ENCODE assay signal across 8 cellular contexts in genomic region chr9:80605129-80605528, GRCh38.
DNase-seq lines count a peak whose midpoint lies in the region; ATAC-seq, FAIRE-seq and TF ChIP-seq lines count a peak whose summit lies in the region.

No MANE protein-coding gene starts in this region.

- H3K9me3 ChIP-seq in adrenal gland (replicated peaks in 1 of 3) = no peaks in the 10 kb centered on the region
- no peaks in the 10 kb centered on the region for H3K9me3 ChIP-seq in HepG2 (ENCODE audit: low read length)

- H2AFZ ChIP-seq in HepG2 (ENCODE audit: low read length) = no peak overlapping the region

- POLR2A ChIA-PET in HepG2 (lab: Yijun Ruan, JAX) = no interaction called here

- H3K4me1 ChIP-seq in adrenal gland (replicated peaks in 1 of 2) (no peaks in the 10 kb centered on the region), HepG2 (ENCODE audit: insufficient read depth, low read length) (peaks cover 10% of the 10 kb centered on the region; the same call in 1 of the 2 replicates)

- intact Hi-C loops in adrenal gland (cut with DNase I) = no loop called here
- intact Hi-C loops in HepG2 (cut with micrococcal nuclease; ENCODE audit: unreplicated experiment) = no loop called here

- H3K27me3 ChIP-seq in adrenal gland = no peaks in the 10 kb centered on the region
- H3K27me3 ChIP-seq in HepG2 (ENCODE audit: control insufficient read depth in 1 of 2, insufficient read depth in 2 of 2, low read length in 2 of 2) = no peaks in the 10 kb centered on the region

- no peaks in the 10 kb centered on the region for H3K36me3 ChIP-seq in adrenal gland (replicated peaks in 1 of 2)
- H3K36me3 ChIP-seq in HepG2 (replicated peaks in 1 of 2; ENCODE audit: control insufficient read depth in 1 of 2, insufficient read depth in 2 of 2, low read length in 2 of 2) = no peaks in the 10 kb centered on the region

- DNase-seq in AG10803 (ENCODE audit: low read depth) (peak; percentile 31), Kasumi-1 (lab: John Stamatoyannopoulos, UW) (peak; percentile 49 to 61), adrenal gland (peak in 1 of 7 donors; percentile 1), HepG2 (ENCODE audit: low spot score) (peak; percentile 16), NCI-H2107 (lab: John Stamatoyannopoulos, UW) (no peak), GDM1 (lab: John Stamatoyannopoulos, UW) (no peak)

- no peak overlapping the region for H3K4me2 ChIP-seq in HepG2 (ENCODE audit: low read depth, low read length)

- in situ Hi-C loops in HepG2 (cut with HindIII; ENCODE audit: extremely low pct_ligation_motif_present, low pct_unique_long_range_greater_than_20kb) = no loop called here

- 25 to 30% (median 29%) methylated on average over 2 of the region's 2 CpGs for WGBS in adrenal gland, 4 donors
- WGBS in HepG2 (ENCODE audit: low lambda C conversion rate) = 13% methylated on average over 2 of the region's 2 CpGs

- FAIRE-seq in HepG2 (lab: Jason Lieb, UNC) = peak; percentile 21

- H3K79me2 ChIP-seq in HepG2 (ENCODE audit: insufficient read depth, low read length) = no peaks in the 10 kb centered on the region

- H3K9ac ChIP-seq in HepG2 (ENCODE audit: insufficient read depth, low read depth, low read length) = no peak overlapping the region

- TF ChIP-seq CTCF in AG10803 (conservative IDR thresholded peaks at IDR 0.05; ENCODE audit: low read length) (peak; percentile 54), adrenal gland (IDR thresholded peaks at IDR 0.05) (peak; percentile 15 to 50 (median 34)), HepG2 (CRISPR knock-in tag; IDR thresholded peaks at IDR 0.05) (peak; percentile 49)

- TF ChIP-seq EP300 in HepG2 (IDR thresholded peaks at IDR 0.05; ENCODE audit: low read depth in 2 of 2, low read length in 2 of 2) (no peak), HepG2 (CRISPR knock-in tag; IDR thresholded peaks at IDR 0.05; ENCODE audit: borderline replicate concordance) (no peak)

- TF ChIP-seq POLR2A in adrenal gland (IDR thresholded peaks at IDR 0.05) (no peak), HepG2 (IDR thresholded peaks at IDR 0.05; ENCODE audit: insufficient read depth in 1 of 2, low read depth in 2 of 2, low read length in 2 of 2) (no peak)

- no peak overlapping the region for H3K4me3 ChIP-seq in AG10803 (ENCODE audit: low read length)
- H3K4me3 ChIP-seq in adrenal gland = no peak overlapping the region
- H3K4me3 ChIP-seq in HepG2 (replicated peaks in 1 of 3; ENCODE audit: insufficient read depth in 1 of 3, low read depth in 2 of 3, low read length in 3 of 3) = no peak overlapping the region

- CTCF ChIA-PET in HepG2 (lab: Yijun Ruan, JAX; ENCODE audit: low intra/inter-chr PET ratio, low total read pairs) = no interaction called here

- H3K27ac ChIP-seq in adrenal gland = no peak overlapping the region
- H3K27ac ChIP-seq in HepG2 (ENCODE audit: extremely low read length, insufficient read depth, low read length) = no peak overlapping the region

- peak; percentile 41; the same call in 1 of the 3 replicates for ATAC-seq in HepG2
- no peak for ATAC-seq in HG03039 (IDR thresholded peaks at IDR 0.05; ENCODE audit: unreplicated experiment)
- ATAC-seq in HG02571 (IDR thresholded peaks at IDR 0.05; ENCODE audit: unreplicated experiment) = no peak

- no peak for TF ChIP-seq RAD21 in HepG2 (CRISPR knock-in tag; IDR thresholded peaks at IDR 0.05)

- no TSS peak for BruUV-seq in HepG2 (replicated peaks; lab: Mats Ljungman, UMichigan)

- no peaks in the 10 kb centered on the region for H4K20me1 ChIP-seq in HepG2 (ENCODE audit: insufficient read depth, low read length)

TF ChIP-seq in HepG2, 621 proteins besides CTCF, POLR2A, EP300 and RAD21:
- TF ChIP-seq SMC3 (IDR thresholded peaks at IDR 0.05; ENCODE audit: low read length) = 0 out of 2 replicates have a peak, but pooled peaks have one; percentile 7
- peak; percentile 55 for TF ChIP-seq STAG1 (CRISPR knock-in tag; IDR thresholded peaks at IDR 0.05)
- no peak for TF ChIP-seq NCOA1 (CRISPR knock-in tag; IDR thresholded peaks at IDR 0.05)

Comparison
In these comparisons a context has a peak if more than half of its experiments do, and no peak if none do; other contexts are left out.
1. DNase-seq: peak in AG10803 (single experiment), Kasumi-1 (2 of 2) and HepG2 (single experiment); none in NCI-H2107 (single experiment) and GDM1 (single experiment).
2. Peak in every context shown above with its lines, with median percentiles within 50 percentile points of each other: CTCF ChIP-seq.